Comparison of ENCODE assay signal across 8 cellular contexts in genomic region chr12:120649442-120650248, GRCh38. TPM values are rescaled to one million over a fixed set of nuclear protein-coding genes. Genes with fewer than 3 reads are reported as not detected.
DNase-seq lines count a peak whose midpoint lies in the region; ATAC-seq lines count a peak whose summit lies in the region.

No MANE protein-coding gene starts in this region.

- H3K79me2 ChIP-seq in ACC112 (ENCODE audit: control insufficient read depth, insufficient read depth, low read length, unreplicated experiment) (no peaks in the 10 kb centered on the region), GM23248 (ENCODE audit: insufficient read depth) (no peaks in the 10 kb centered on the region)

- no peaks in the 10 kb centered on the region for H3K9me2 ChIP-seq in GM23248 (ENCODE audit: insufficient read depth)

- no peaks in the 10 kb centered on the region for H4K20me1 ChIP-seq in GM23248 (ENCODE audit: insufficient read depth)

- H3K36me3 ChIP-seq in ACC112 (ENCODE audit: insufficient read depth, low read length) (no peaks in the 10 kb centered on the region), GM23248 (ENCODE audit: low read depth) (no peaks in the 10 kb centered on the region)

- H3K9me3 ChIP-seq in GM23248 (ENCODE audit: low read depth) = no peaks in the 10 kb centered on the region

- 13 to 19% methylated on average over 32 to 33 of the region's 33 CpGs for WGBS in GM23248 (ENCODE audit: low coverage in 1 of 2, low lambda C conversion rate in 2 of 2, missing lambda C conversion rate in 2 of 2), 2 experiments

- 0 out of 2 replicates have a peak overlapping the region, but pooled peaks have one; percentile 73 for H3K9ac ChIP-seq in GM23248

- peaks cover 14% of the 10 kb centered on the region for H3K4me1 Mint-ChIP-seq in activated naive CD8-positive, alpha-beta T cell treated with anti-CD3 and anti-CD28 coated beads for 36 hours
- H3K4me1 Mint-ChIP-seq in immature natural killer cell = peaks cover 8 to 13% of the 10 kb centered on the region in 2 donors

- H2AFZ ChIP-seq in ACC112 (ENCODE audit: low read length, unreplicated experiment) = peak overlapping the region; percentile 47
- peak overlapping the region; percentile 94 for H2AFZ ChIP-seq in GM23248

- peak overlapping the region; percentile 69 for H3K4me3 ChIP-seq in ACC112 (ENCODE audit: low read depth, low read length)
- peak overlapping the region; percentile 76 for H3K4me3 ChIP-seq in GM23248

- no peaks in the 10 kb centered on the region for H3F3A ChIP-seq in GM23248 (ENCODE audit: insufficient read depth)

- DNase-seq in GM23248 (peak; percentile 33), midbrain (lab: John Stamatoyannopoulos, UW) (peak; percentile 6), GM19240 (ENCODE audit: insufficient read length, low spot score) (no peak), immature natural killer cell (no peak)
- no peak for DNase-seq in activated naive CD8-positive, alpha-beta T cell treated with anti-CD3 and anti-CD28 coated beads for 36 hours

- H3K27ac ChIP-seq in ACC112 (ENCODE audit: low read depth, low read length) (no peak overlapping the region), GM23248 (no peak overlapping the region)

- in situ Hi-C loops in GM23248 (cut with MboI) = no loop called here

- H3K27ac Mint-ChIP-seq in activated naive CD8-positive, alpha-beta T cell treated with anti-CD3 and anti-CD28 coated beads for 36 hours = no peak overlapping the region
- H3K27ac Mint-ChIP-seq in immature natural killer cell = no peak overlapping the region

- peak overlapping the region; percentile 90 for H3K4me2 ChIP-seq in GM23248 (ENCODE audit: unreplicated experiment)

- H3K4me3 Mint-ChIP-seq in activated naive CD8-positive, alpha-beta T cell treated with anti-CD3 and anti-CD28 coated beads for 36 hours = peak overlapping the region; percentile 70
- no peak overlapping the region for H3K4me3 Mint-ChIP-seq in immature natural killer cell

- no peaks in the 10 kb centered on the region for H3K9me3 Mint-ChIP-seq in activated naive CD8-positive, alpha-beta T cell treated with anti-CD3 and anti-CD28 coated beads for 36 hours
- no peaks in the 10 kb centered on the region for H3K9me3 Mint-ChIP-seq in immature natural killer cell

- H3K4me1 ChIP-seq in ACC112 (ENCODE audit: control insufficient read depth, insufficient read depth, low read length, unreplicated experiment) (peaks cover 3% of the 10 kb centered on the region), GM23248 (ENCODE audit: insufficient read depth) (0 out of 2 replicates have a peak, but pooled peaks cover 4% of the 10 kb centered on the region)

- H3K36me3 Mint-ChIP-seq in activated naive CD8-positive, alpha-beta T cell treated with anti-CD3 and anti-CD28 coated beads for 36 hours = no peaks in the 10 kb centered on the region
- no peaks in the 10 kb centered on the region for H3K36me3 Mint-ChIP-seq in immature natural killer cell

- peaks cover 20% of the 10 kb centered on the region for H3K27me3 ChIP-seq in ACC112 (ENCODE audit: insufficient read depth, low read length)
- H3K27me3 ChIP-seq in GM23248 (replicated peaks; ENCODE audit: insufficient read depth) = peaks cover 49% of the 10 kb centered on the region

- ATAC-seq in HG02610 (IDR thresholded peaks at IDR 0.05; ENCODE audit: unreplicated experiment) (no peak), GM19467 (IDR thresholded peaks at IDR 0.05; ENCODE audit: unreplicated experiment) (no peak)

- peaks cover 80% of the 10 kb centered on the region for H3K27me3 Mint-ChIP-seq in activated naive CD8-positive, alpha-beta T cell treated with anti-CD3 and anti-CD28 coated beads for 36 hours
- H3K27me3 Mint-ChIP-seq in immature natural killer cell (ENCODE audit: low read depth in 3 of 3) = peaks cover 11 to 16% (median 14%) of the 10 kb centered on the region in 3 donors

RNA-seq across cellular contexts. Expression of gene CABP1, which starts 9.2 kb away (rescaled TPM):
- not detected in 2 replicates for total RNA-seq in GM23248 (2014; rRNA removed; shearing (Covaris generic))
- not detected in 2 replicates for polyA plus RNA-seq in GM23248 (2016; fragmentation: Nextera tagmentation; extraction: Ambion mirVana)
- 1 to 10 TPM in 1 of 2 experiments, under 1 TPM in 1; 0.94 to 2.0 TPM for total RNA-seq in activated naive CD8-positive, alpha-beta T cell treated with anti-CD3 and anti-CD28 coated beads for 36 hours
- not detected for polyA plus RNA-seq in immature natural killer cell

RNA-seq across cellular contexts. Expression of gene MLEC, which starts 37.3 kb away (rescaled TPM):
- 79.3 and 79.4 TPM in 2 replicates for total RNA-seq in GM23248 (2014; rRNA removed; shearing (Covaris generic))
- polyA plus RNA-seq in GM23248 (2016; fragmentation: Nextera tagmentation; extraction: Ambion mirVana) (114 and 119 TPM in 2 replicates), immature natural killer cell (100 to 1,000 TPM in 1 of 3 donors, 10 to 100 TPM in 2; 77.7 to 109 (median 81.6) TPM)
- total RNA-seq in activated naive CD8-positive, alpha-beta T cell treated with anti-CD3 and anti-CD28 coated beads for 36 hours = 10 to 100 TPM; 93.1 to 99.5 TPM

Comparison
In these comparisons a context has a peak if more than half of its experiments do, and no peak if none do; other contexts are left out.
1. DNase-seq: peak in GM23248 (single experiment) and midbrain (single experiment); none in activated naive CD8-positive, alpha-beta T cell treated with anti-CD3 and anti-CD28 coated beads for 36 hours (single experiment), GM19240 (single experiment) and immature natural killer cell (0 of 3).